ENCODE assay signal across 10 cellular contexts in genomic region chr2:135839713-135840112, GRCh38. TPM values are rescaled to one million over a fixed set of nuclear protein-coding genes. Genes with fewer than 3 reads are reported as not detected.
DNase-seq lines count a peak whose midpoint lies in the region; TF ChIP-seq lines count a peak whose summit lies in the region.
"Had no signal": no experiment of that assay in that cellular context is flagged by ENCODE, and none has a peak within 500 bp of the region (broad histone marks: within the 10 kb centered on the region; RNA-seq: fewer than 3 reads in every experiment).

No MANE protein-coding gene starts in this region.

- no peaks in the 10 kb centered on the region for H3K36me3 ChIP-seq in BJ (ENCODE audit: control insufficient read depth, insufficient read depth, low read length)

- POLR2A ChIA-PET in BJ (lab: Charles Lee), result no interaction called here

- TF ChIP-seq CTCF in BJ (IDR thresholded peaks at IDR 0.05; ENCODE audit: insufficient read depth, low read depth, low read length), result no peak

- no peak overlapping the region for H3K4me3 ChIP-seq in BJ (ENCODE audit: low read depth, low read length)
- H3K4me3 ChIP-seq: MG63 had no signal

- CTCF ChIA-PET in BJ (lab: Yijun Ruan, JAX), result interaction anchor here (0.6 to 3.4 kb wide), 4 partner anchors 10 to 456 kb away, joined by 3 to 11 read pairs (median 4); no protein-coding TSS in a partner anchor

- DNase-seq in BJ (ENCODE audit: low read depth) (peak; percentile 96), NCI-H2171 (lab: John Stamatoyannopoulos, UW) (peak; percentile 18), epidermal melanocyte (ENCODE audit: insufficient read length, low spot score) (peak; percentile 21), myocyte (ENCODE audit: low read depth) (peak; percentile 69), NCI-H2081 (lab: John Stamatoyannopoulos, UW) (no peak), UCSD-AML1 (lab: John Stamatoyannopoulos, UW; ENCODE audit: unreplicated experiment) (no peak), LoVo (ENCODE audit: low spot score) (no peak)
- no peak for DNase-seq in stimulated activated CD4-positive, alpha-beta T cell treated with anti-CD3 and anti-CD28 coated beads, Interleukin-2, amount 100 ng/mL, for 48 hours
- DNase-seq: CD4-positive, alpha-beta memory T cell; MG63 had no signal

- H3K27me3 ChIP-seq in BJ (ENCODE audit: control insufficient read depth, insufficient read depth, low read length), result no peaks in the 10 kb centered on the region
- H3K27me3 ChIP-seq: MG63 had no signal

RNA-seq across cellular contexts. Expression of gene LCT, which starts 2.7 kb away (rescaled TPM):
- polyA plus RNA-seq in BJ (2011; rRNA removed), result not detected in 2 replicates
- polyA minus RNA-seq in BJ (2011; rRNA and poly(A)+ RNA removed), result 0.19 TPM in 1 of 2 replicates, not detected in the other
- 0.16 TPM in 1 of 2 replicates, not detected in the other for total RNA-seq in myocyte
- polyA plus RNA-seq in myocyte (2012), result 0.03 TPM
- polyA plus RNA-seq: CD4-positive, alpha-beta memory T cell had no signal

RNA-seq across cellular contexts. Expression of gene MCM6, which starts 36.5 kb away (rescaled TPM):
- 15.7 and 23.3 TPM in 2 replicates for polyA plus RNA-seq in BJ (2011; rRNA removed)
- 14.3 and 19.6 TPM in 2 replicates for polyA minus RNA-seq in BJ (2011; rRNA and poly(A)+ RNA removed)
- 5.5 and 7.0 TPM in 2 replicates for total RNA-seq in myocyte
- 6.4 TPM for polyA plus RNA-seq in myocyte (2012)

Comparison
In these comparisons a context has a peak if more than half of its experiments do, and no peak if none do; other contexts are left out.
1. DNase-seq: peak in BJ (single experiment), NCI-H2171 (single experiment), epidermal melanocyte (single experiment) and myocyte (single experiment); none in NCI-H2081 (0 of 2), stimulated activated CD4-positive, alpha-beta T cell treated with anti-CD3 and anti-CD28 coated beads, Interleukin-2, amount 100 ng/mL, for 48 hours (0 of 2), UCSD-AML1 (single experiment) and LoVo (single experiment).